ENCODE assay signal across 7 cellular contexts in the genomic region with DNA sequence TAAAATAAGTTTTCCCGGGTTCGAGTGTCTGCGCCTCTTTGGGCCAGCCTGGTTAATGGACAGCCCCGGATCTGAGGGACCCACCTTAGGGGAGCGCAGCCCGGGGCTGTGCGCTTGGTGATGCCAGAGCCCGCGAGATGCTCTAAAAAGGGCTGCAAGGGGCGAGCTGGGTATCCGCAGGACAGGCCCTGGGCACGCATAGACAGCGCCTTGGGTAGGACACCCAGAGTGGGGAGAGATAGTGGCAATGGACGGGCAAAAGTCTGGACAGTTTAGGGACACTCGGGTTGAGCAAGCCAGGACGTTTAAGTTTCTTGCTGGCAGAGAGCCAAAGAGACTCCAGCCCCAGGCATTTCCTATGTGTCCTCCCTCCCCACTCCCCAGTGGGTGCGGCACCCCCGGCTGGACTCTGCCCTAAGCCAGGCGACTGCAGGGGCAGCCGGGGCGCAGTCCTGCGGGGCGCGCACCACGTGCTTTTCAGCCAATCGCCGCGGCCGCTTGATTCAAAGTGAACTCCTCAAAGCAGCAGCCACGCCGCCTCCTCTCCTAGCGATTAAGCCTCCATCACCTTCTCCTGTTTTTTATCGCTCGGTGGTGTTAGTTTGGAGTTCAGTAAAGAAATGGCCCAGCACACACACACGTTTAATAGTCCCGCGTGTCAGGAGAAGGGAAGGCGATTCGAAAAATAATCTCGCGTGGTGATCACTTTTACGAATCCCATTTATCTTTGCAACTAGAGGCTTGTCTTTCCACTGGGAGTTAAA. TPM values are rescaled to one million over a fixed set of nuclear protein-coding genes. Genes with fewer than 3 reads are reported as not detected.
A peak's percentile ranks its signal among the peaks of the same experiment; 100 is the strongest.
DNase-seq lines count a peak whose midpoint lies in the region; ATAC-seq and TF ChIP-seq lines count a peak whose summit lies in the region.

No MANE protein-coding gene starts in this region.

- no peaks in the 10 kb centered on the region for H3K9me3 ChIP-seq in mesodermal cell (ENCODE audit: control insufficient read depth, low read length)

- no peak for TF ChIP-seq CTCF in GM12875 (IDR thresholded peaks at IDR 0.05; ENCODE audit: borderline replicate concordance, insufficient read depth, low read depth, low read length)
- TF ChIP-seq CTCF in epithelial cell of esophagus (IDR thresholded peaks at IDR 0.05; ENCODE audit: insufficient read depth, low read depth, low read length, missing control alignments), result no peak

- H3K4me3 ChIP-seq in GM12875 (ENCODE audit: low read depth, low read length), result peak overlapping the region; percentile 94
- H3K4me3 ChIP-seq in epithelial cell of esophagus (ENCODE audit: low read length), result peak overlapping the region; percentile 77
- peak overlapping the region; percentile 94 for H3K4me3 ChIP-seq in mesodermal cell (ENCODE audit: extremely low read depth, insufficient read depth, low read length, poor library complexity, severe bottlenecking)

- H3K27ac Mint-ChIP-seq in stimulated activated naive CD8-positive, alpha-beta T cell treated with anti-CD3 and anti-CD28 coated beads, Interleukin-15, Interleukin-2, amounts not matched to agents 100 ng/mL and 50 ng/mL, for 24 hours, result no peak overlapping the region

- H3K36me3 Mint-ChIP-seq in stimulated activated naive CD8-positive, alpha-beta T cell treated with anti-CD3 and anti-CD28 coated beads, Interleukin-15, Interleukin-2, amounts not matched to agents 100 ng/mL and 50 ng/mL, for 24 hours (ENCODE audit: low read depth), result no peaks in the 10 kb centered on the region

- H3K36me3 ChIP-seq in mesodermal cell (ENCODE audit: control insufficient read depth, insufficient read depth, low read length), result peaks cover 32% of the 10 kb centered on the region

- H3K4me1 ChIP-seq in mesodermal cell (ENCODE audit: control insufficient read depth, insufficient read depth, low read length, poor library complexity, severe bottlenecking), result peaks cover 41% of the 10 kb centered on the region

- H3K9me3 Mint-ChIP-seq in stimulated activated naive CD8-positive, alpha-beta T cell treated with anti-CD3 and anti-CD28 coated beads, Interleukin-15, Interleukin-2, amounts not matched to agents 100 ng/mL and 50 ng/mL, for 24 hours, result no peaks in the 10 kb centered on the region

- peak overlapping the region; percentile 81 for H3K4me3 Mint-ChIP-seq in stimulated activated naive CD8-positive, alpha-beta T cell treated with anti-CD3 and anti-CD28 coated beads, Interleukin-15, Interleukin-2, amounts not matched to agents 100 ng/mL and 50 ng/mL, for 24 hours

- ATAC-seq in HG02571 (IDR thresholded peaks at IDR 0.05; ENCODE audit: unreplicated experiment), result peak; percentile 10

- peaks cover 40% of the 10 kb centered on the region for H3K4me1 Mint-ChIP-seq in stimulated activated naive CD8-positive, alpha-beta T cell treated with anti-CD3 and anti-CD28 coated beads, Interleukin-15, Interleukin-2, amounts not matched to agents 100 ng/mL and 50 ng/mL, for 24 hours (ENCODE audit: low read depth)

- 0% methylated on average over 25 to 28 of the region's 42 CpGs for WGBS in mesodermal cell (ENCODE audit: insufficient coverage in 2 of 2), 2 experiments

- DNase-seq in NCI-H1092 treated with DMSO at 0.1 percent for 48 hours (lab: John Stamatoyannopoulos, UW) (peak; percentile 77), epithelial cell of esophagus (ENCODE audit: low read depth) (peak; percentile 78)
- DNase-seq in activated CD4-positive, alpha-beta T cell treated with anti-CD3 and anti-CD28 coated beads, Interleukin-2, amount 50 U/mL, for 48 hours, result peak; percentile 50 to 68

- peak overlapping the region; percentile 94 for H3K27ac ChIP-seq in mesodermal cell (ENCODE audit: low read depth, low read length, severe bottlenecking)

- H3K27me3 Mint-ChIP-seq in stimulated activated naive CD8-positive, alpha-beta T cell treated with anti-CD3 and anti-CD28 coated beads, Interleukin-15, Interleukin-2, amounts not matched to agents 100 ng/mL and 50 ng/mL, for 24 hours, result peaks cover 68% of the 10 kb centered on the region

RNA-seq across cellular contexts. Expression of gene ENC1, which starts 0.7 kb away (rescaled TPM):
- polyA plus RNA-seq in mesodermal cell (2013, experiment 1 of 2), result 138 TPM
- 107 TPM for polyA plus RNA-seq in mesodermal cell (2013, experiment 2 of 2)

RNA-seq across cellular contexts. Expression of gene HEXB, which starts 43.8 kb away (rescaled TPM):
- polyA plus RNA-seq in mesodermal cell (2013, experiment 1 of 2), result 106 TPM
- 108 TPM for polyA plus RNA-seq in mesodermal cell (2013, experiment 2 of 2)

Comparison
In these comparisons a context has a peak if more than half of its experiments do, and no peak if none do; other contexts are left out.
1. Peak in every context shown above with its lines: DNase-seq, ATAC-seq, H3K4me3 ChIP-seq and H3K27ac ChIP-seq.